In the genomic region with DNA sequence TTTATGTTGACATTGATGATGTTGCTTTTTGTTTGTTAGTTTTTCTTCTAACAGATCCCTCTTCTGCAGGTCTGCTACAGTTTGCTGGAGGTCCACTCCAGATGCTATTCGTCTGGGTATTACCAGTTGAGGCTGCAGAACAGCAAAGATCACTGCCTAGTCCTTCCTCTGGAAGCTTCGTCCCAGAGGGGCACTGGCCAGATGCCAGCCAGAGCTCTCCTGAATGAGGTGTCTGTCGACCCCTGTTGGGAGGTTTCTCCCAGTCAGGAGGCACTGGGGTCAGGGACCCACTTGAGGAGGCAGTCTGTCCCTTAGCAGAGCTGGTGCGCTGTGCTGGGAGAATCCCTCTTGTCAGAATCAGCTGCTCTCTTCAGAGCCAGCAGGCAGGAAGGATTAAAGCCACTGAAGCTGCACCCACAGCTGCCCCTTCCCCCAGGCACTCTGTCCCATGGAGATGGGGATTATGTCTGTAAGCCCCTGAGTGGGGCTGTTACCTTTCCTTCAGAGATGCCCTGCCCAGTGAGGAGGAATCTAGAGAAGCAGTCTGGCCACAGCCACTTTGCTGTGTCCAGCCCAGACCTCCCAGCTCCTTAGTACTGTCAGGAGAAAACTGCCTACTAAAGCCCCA, we compare ENCODE assay signal across 1 cellular context. TPM values are rescaled to one million over a fixed set of nuclear protein-coding genes. Genes with fewer than 3 reads are reported as not detected.
"Had no signal": no experiment of that assay in that cellular context is flagged by ENCODE, and none has a peak within 500 bp of the region (broad histone marks: within the 10 kb centered on the region; RNA-seq: fewer than 3 reads in every experiment).

No MANE protein-coding gene starts in this region.

RNA-seq across cellular contexts. Expression of a gene that starts 49.3 kb away (rescaled TPM):
- total RNA-seq: pulmonary artery endothelial cell had no signal
